13 cellular contexts compared by ENCODE assay signal in genomic region chr11:12196862-12197261, GRCh38.
DNase-seq lines count a peak whose midpoint lies in the region; ATAC-seq, FAIRE-seq and TF ChIP-seq lines count a peak whose summit lies in the region.
"Had no signal": no experiment of that assay in that cellular context is flagged by ENCODE, and none has a peak within 500 bp of the region (broad histone marks: within the 10 kb centered on the region; RNA-seq: fewer than 3 reads in every experiment).

No MANE protein-coding gene starts in this region.

- H4K20me1 ChIP-seq in IMR-90 (ENCODE audit: insufficient read depth, low read length), result peaks cover 3% of the 10 kb centered on the region; the same call in 1 of the 2 replicates
- no peaks in the 10 kb centered on the region for H4K20me1 ChIP-seq in astrocyte (ENCODE audit: insufficient read depth, low read length)
- H4K20me1 ChIP-seq in osteoblast (ENCODE audit: insufficient read depth, low read length), result no peaks in the 10 kb centered on the region

- H3K36me3 Mint-ChIP-seq in CD4-positive, alpha-beta memory T cell, result peaks cover 0 to 4% of the 10 kb centered on the region in 2 donors
- H3K36me3 Mint-ChIP-seq in astrocyte (ENCODE audit: low read depth, unreplicated experiment), result peaks cover 27% of the 10 kb centered on the region
- H3K36me3 Mint-ChIP-seq: IgD-negative memory B cell had no signal

- no peaks in the 10 kb centered on the region for H3K9me3 ChIP-seq in CD4-positive, alpha-beta memory T cell (ENCODE audit: control insufficient read depth in 1 of 2, low read length in 2 of 2)
- H3K9me3 ChIP-seq in IMR-90 (ENCODE audit: control insufficient read depth, insufficient read depth, low read length) (no peaks in the 10 kb centered on the region), astrocyte (ENCODE audit: insufficient read depth, low read depth, low read length) (no peaks in the 10 kb centered on the region), osteoblast (ENCODE audit: low read depth, low read length) (no peaks in the 10 kb centered on the region), mucosa of descending colon (no peaks in the 10 kb centered on the region)

- H2BK5ac ChIP-seq in IMR-90 (ENCODE audit: low read depth, low read length, poor library complexity, severe bottlenecking), result peak overlapping the region; percentile 9

- peaks cover 73% of the 10 kb centered on the region for H3K4me1 ChIP-seq in CD4-positive, alpha-beta memory T cell (ENCODE audit: insufficient read depth, low read length)
- peaks cover 40% of the 10 kb centered on the region for H3K4me1 ChIP-seq in IMR-90 (ENCODE audit: control insufficient read depth, insufficient read depth, low read length)
- peaks cover 42% of the 10 kb centered on the region for H3K4me1 ChIP-seq in astrocyte (ENCODE audit: insufficient read depth, low read length)
- H3K4me1 ChIP-seq in osteoblast (ENCODE audit: insufficient read depth, low read length), result peaks cover 58% of the 10 kb centered on the region
- H3K4me1 ChIP-seq in mucosa of descending colon (ENCODE audit: low read depth), result peaks cover 14% of the 10 kb centered on the region

- peak overlapping the region; percentile 44; the same call in 1 of the 2 replicates for H3K23ac ChIP-seq in IMR-90 (ENCODE audit: low read depth, low read length)

- peak overlapping the region; percentile 61; the same call in 1 of the 2 replicates for H3K14ac ChIP-seq in IMR-90 (replicated peaks; ENCODE audit: low read depth, low read length)

- no peak overlapping the region; the same call in 1 of the 2 replicates for H2BK20ac ChIP-seq in IMR-90 (ENCODE audit: low read depth, low read length)

- H3K56ac ChIP-seq in IMR-90 (ENCODE audit: extremely low read depth, insufficient read depth, low read length), result no peak overlapping the region

- 0 out of 3 replicates have a peak overlapping the region, but pooled peaks have one; percentile 28 for H2BK15ac ChIP-seq in IMR-90 (ENCODE audit: low read depth, low read length)

- CTCF ChIA-PET in CD4-positive, alpha-beta memory T cell (lab: Charles Lee; ENCODE audit: partially characterized antibody), result interaction anchor here (1.8 to 6.2 kb wide), 3 partner anchors 27 to 110 kb away, joined by 10 to 54 read pairs (median 32); no protein-coding TSS in a partner anchor
- CTCF ChIA-PET in IMR-90 (lab: Yijun Ruan, JAX), result no interaction called here

- TF ChIP-seq RAD21 in IMR-90 (IDR thresholded peaks at IDR 0.05; ENCODE audit: low read length), result no peak

- no peaks in the 10 kb centered on the region for H3K36me3 ChIP-seq in CD4-positive, alpha-beta memory T cell (ENCODE audit: insufficient read depth, low read length)
- H3K36me3 ChIP-seq in IMR-90 (ENCODE audit: control insufficient read depth, insufficient read depth, low read length), result peaks cover 7% of the 10 kb centered on the region; the same call in 1 of the 2 replicates
- H3K36me3 ChIP-seq in astrocyte (ENCODE audit: insufficient read depth, low read length), result peaks cover 50% of the 10 kb centered on the region
- H3K36me3 ChIP-seq in osteoblast (ENCODE audit: insufficient read depth, low read length), result peaks cover 55% of the 10 kb centered on the region
- H3K36me3 ChIP-seq in mucosa of descending colon (ENCODE audit: low read depth), result no peaks in the 10 kb centered on the region

- H2BK120ac ChIP-seq in IMR-90 (ENCODE audit: low read depth, low read length), result peak overlapping the region; percentile 1; the same call in 1 of the 2 replicates

- POLR2A ChIA-PET in CD4-positive, alpha-beta memory T cell (lab: Charles Lee; ENCODE audit: partially characterized antibody), result interaction anchor here (0.9 to 17.9 kb wide), 11 partner anchors 9 to 110 kb away, joined by 3 to 251 read pairs (median 3); no protein-coding TSS in a partner anchor
- POLR2A ChIA-PET in IMR-90 (lab: Charles Lee; ENCODE audit: unreplicated experiment), result no interaction called here

- no peaks in the 10 kb centered on the region for H3K9me3 Mint-ChIP-seq in CD4-positive, alpha-beta memory T cell
- H3K9me3 Mint-ChIP-seq in astrocyte (ENCODE audit: unreplicated experiment), result no peaks in the 10 kb centered on the region
- H3K9me3 Mint-ChIP-seq: IgD-negative memory B cell had no signal

- BruUV-seq in IMR-90 (replicated peaks; lab: Mats Ljungman, UMichigan), result no TSS peak

- TF ChIP-seq POLR2A in IMR-90 (IDR thresholded peaks at IDR 0.05; ENCODE audit: low read depth, low read length), result no peak

- H3K27me3 ChIP-seq in CD4-positive, alpha-beta memory T cell (ENCODE audit: insufficient read depth, low read length), result no peaks in the 10 kb centered on the region
- H3K27me3 ChIP-seq in IMR-90 (ENCODE audit: control insufficient read depth, insufficient read depth, low read length) (no peaks in the 10 kb centered on the region), astrocyte (ENCODE audit: insufficient read depth, low read length) (no peaks in the 10 kb centered on the region), osteoblast (ENCODE audit: insufficient read depth, low read length) (no peaks in the 10 kb centered on the region)

- TF ChIP-seq CTCF in IMR-90 (conservative IDR thresholded peaks at IDR 0.05; ENCODE audit: low read depth, low read length) (no peak), astrocyte (IDR thresholded peaks at IDR 0.05; ENCODE audit: insufficient read depth, low read depth, low read length) (no peak), osteoblast (IDR thresholded peaks at IDR 0.05; ENCODE audit: extremely low read depth, low read depth, low read length) (no peak), mucosa of descending colon (IDR thresholded peaks at IDR 0.05) (no peak), D721Med (IDR thresholded peaks at IDR 0.05; ENCODE audit: insufficient read depth, missing control alignments) (no peak)

- no peak overlapping the region for H4K5ac ChIP-seq in IMR-90 (ENCODE audit: low read depth, low read length)

- ATAC-seq in IMR-90 (ENCODE audit: low read depth) (no peak), mucosa of descending colon (no peak)

- H3K9ac ChIP-seq in IMR-90 (ENCODE audit: low read depth, low read length), result no peak overlapping the region
- peak overlapping the region; percentile 20 for H3K9ac ChIP-seq in astrocyte (ENCODE audit: low read length)

- DNase-seq in CD4-positive, alpha-beta memory T cell, result no peak
- DNase-seq in IMR-90 (no peak), astrocyte (ENCODE audit: low read depth) (no peak), osteoblast (ENCODE audit: insufficient read length, low spot score, missing footprints) (no peak), mucosa of descending colon (no peak), D721Med (ENCODE audit: insufficient read length, low spot score) (no peak), GDM1 (lab: John Stamatoyannopoulos, UW) (no peak)
- DNase-seq: activated gamma-delta T cell, glutamatergic neuron, GOT3, kidney, NCI-H345 had no signal

- peak overlapping the region; percentile 28; the same call in 1 of the 2 replicates for H3K18ac ChIP-seq in IMR-90 (ENCODE audit: low read depth, low read length)

- FAIRE-seq in astrocyte (lab: Jason Lieb, UNC) (no peak), D721Med (lab: Jason Lieb, UNC) (no peak)
- FAIRE-seq: kidney had no signal

- no peak overlapping the region for H2AK9ac ChIP-seq in IMR-90 (replicated peaks; ENCODE audit: low read depth, low read length, poor library complexity)

- dilution Hi-C loops in IMR-90 (cut with HindIII; ENCODE audit: low sequenced_read_pairs, unreplicated experiment), result no loop called here

- H3K79me1 ChIP-seq in IMR-90 (ENCODE audit: low read depth in 1 of 2, low read length in 2 of 2), result peaks cover 33 to 87% of the 10 kb centered on the region in 2 experiments

- peak overlapping the region; percentile 86 to 96 (median 92) for H3K4me3 Mint-ChIP-seq in CD4-positive, alpha-beta memory T cell
- peak overlapping the region; percentile 40 for H3K4me3 Mint-ChIP-seq in astrocyte (ENCODE audit: unreplicated experiment)

- peak overlapping the region; percentile 52 for H3K27ac ChIP-seq in CD4-positive, alpha-beta memory T cell (ENCODE audit: low read depth, low read length)
- no peak overlapping the region for H3K27ac ChIP-seq in IMR-90 (ENCODE audit: insufficient read depth, low read length)
- H3K27ac ChIP-seq in astrocyte (ENCODE audit: low read depth, low read length), result peak overlapping the region; percentile 99
- H3K27ac ChIP-seq in osteoblast (ENCODE audit: low read depth, low read length), result peak overlapping the region; percentile 99

- H3K27ac Mint-ChIP-seq in CD4-positive, alpha-beta memory T cell, result peak overlapping the region; percentile 87 to 98 (median 98)
- peak overlapping the region; percentile 67 for H3K27ac Mint-ChIP-seq in astrocyte (ENCODE audit: unreplicated experiment)

- peaks cover 76% of the 10 kb centered on the region for H3K79me2 ChIP-seq in astrocyte (ENCODE audit: insufficient read depth, low read length)
- H3K79me2 ChIP-seq in osteoblast (ENCODE audit: insufficient read depth, low read length), result peaks cover 69% of the 10 kb centered on the region

- no peak overlapping the region for H2AK5ac ChIP-seq in IMR-90 (ENCODE audit: low read depth, low read length)

- no peaks in the 10 kb centered on the region for H3K27me3 Mint-ChIP-seq in CD4-positive, alpha-beta memory T cell
- no peaks in the 10 kb centered on the region for H3K27me3 Mint-ChIP-seq in astrocyte (ENCODE audit: low read depth, unreplicated experiment)

- H4K91ac ChIP-seq in IMR-90 (ENCODE audit: insufficient read depth, low read depth, low read length), result 0 out of 2 replicates have a peak overlapping the region, but pooled peaks have one; percentile 8

- H3K4me1 Mint-ChIP-seq in CD4-positive, alpha-beta memory T cell, result peaks cover 51 to 85% (median 74%) of the 10 kb centered on the region in 4 donors
- H3K4me1 Mint-ChIP-seq in astrocyte (ENCODE audit: low read depth, unreplicated experiment), result peaks cover 56% of the 10 kb centered on the region

- H2AFZ ChIP-seq in IMR-90 (replicated peaks; ENCODE audit: low read length, poor library complexity) (no peak overlapping the region), astrocyte (ENCODE audit: low read depth, low read length) (no peak overlapping the region), osteoblast (ENCODE audit: low read length) (no peak overlapping the region)

- intact Hi-C loops in CD4-positive, alpha-beta memory T cell (cut with micrococcal nuclease), result loop anchor here (1.0 to 5.0 kb wide), 2 partner anchors 39 to 85 kb away; partner anchors contain the start of gene MICAL2
- intact Hi-C loops in IMR-90 (cut with micrococcal nuclease), result no loop called here
- intact Hi-C loops in mucosa of descending colon (cut with DNase I, micrococcal nuclease), result no loop called here

- H4K8ac ChIP-seq in IMR-90 (ENCODE audit: low read depth in 2 of 2, low read length in 2 of 2), result 0 out of 4 replicates have a peak overlapping the region, but pooled peaks of 1 of the 2 experiments have one; percentile 11

- peak overlapping the region; percentile 65 to 83 for H3K4me3 ChIP-seq in CD4-positive, alpha-beta memory T cell (ENCODE audit: low read length in 2 of 2)
- H3K4me3 ChIP-seq in IMR-90 (ENCODE audit: insufficient read depth, low read depth, low read length), result no peak overlapping the region
- H3K4me3 ChIP-seq in astrocyte (ENCODE audit: insufficient read depth, low read depth, low read length), result no peak overlapping the region
- H3K4me3 ChIP-seq in osteoblast (ENCODE audit: insufficient read depth, low read length), result no peak overlapping the region
- no peak overlapping the region for H3K4me3 ChIP-seq in mucosa of descending colon

- in situ Hi-C loops in IMR-90 (cut with MboI; ENCODE audit: low sequenced_read_pairs), result no loop called here

- H3K9me1 ChIP-seq in IMR-90 (ENCODE audit: insufficient read depth, low read length), result peaks cover 46% of the 10 kb centered on the region

- H3K4ac ChIP-seq in IMR-90 (ENCODE audit: low read depth, low read length), result peak overlapping the region; percentile 56; the same call in 1 of the 2 replicates

- no peak overlapping the region for H3K4me2 ChIP-seq in IMR-90 (ENCODE audit: low read depth, low read length)
- H3K4me2 ChIP-seq in astrocyte (ENCODE audit: low read length), result peak overlapping the region; percentile 18
- H3K4me2 ChIP-seq in osteoblast (ENCODE audit: insufficient read depth, low read length), result no peak overlapping the region

Comparison
In these comparisons a context has a peak if more than half of its experiments do, and no peak if none do; other contexts are left out.
1. H3K4me3 ChIP-seq: peak in CD4-positive, alpha-beta memory T cell (2 of 2); none in IMR-90 (single experiment), astrocyte (single experiment), osteoblast (single experiment) and mucosa of descending colon (single experiment).